8 cellular contexts compared by ENCODE assay signal in genomic region chr10:119370046-119370770, GRCh38.
DNase-seq lines count a peak whose midpoint lies in the region; ATAC-seq and TF ChIP-seq lines count a peak whose summit lies in the region.

No MANE protein-coding gene starts in this region.

- peak overlapping the region; percentile 50; the same call in 1 of the 2 replicates for H3K4me3 ChIP-seq in Karpas-422 (ENCODE audit: low read length)

- POLR2A ChIA-PET in MCF 10A (lab: Yijun Ruan, JAX) = no interaction called here

- H3K27ac Mint-ChIP-seq in natural killer cell = peak overlapping the region; percentile 64 to 79
- no peak overlapping the region for H3K27ac Mint-ChIP-seq in MCF 10A (ENCODE audit: low read depth, unreplicated experiment)

- peak overlapping the region; percentile 27 for H3K9ac ChIP-seq in Karpas-422 (ENCODE audit: low read length)

- H3K4me3 Mint-ChIP-seq in natural killer cell (peak overlapping the region; percentile 71), MCF 10A (ENCODE audit: unreplicated experiment) (no peak overlapping the region)

- H3K79me2 ChIP-seq in Karpas-422 (ENCODE audit: low read length) = no peaks in the 10 kb centered on the region

- peaks cover 48 to 57% of the 10 kb centered on the region in 2 donors for H3K4me1 Mint-ChIP-seq in natural killer cell
- peaks cover 11% of the 10 kb centered on the region for H3K4me1 Mint-ChIP-seq in MCF 10A (ENCODE audit: insufficient read depth, unreplicated experiment)

- H3K9me2 ChIP-seq in Karpas-422 (replicated peaks; ENCODE audit: insufficient read depth, low read length) = no peaks in the 10 kb centered on the region

- H3K36me3 Mint-ChIP-seq in natural killer cell = no peaks in the 10 kb centered on the region
- H3K36me3 Mint-ChIP-seq in MCF 10A (ENCODE audit: insufficient read depth, unreplicated experiment) = no peaks in the 10 kb centered on the region

- H4K20me1 ChIP-seq in Karpas-422 (ENCODE audit: insufficient read depth, low read depth, low read length) = peaks cover 63% of the 10 kb centered on the region; the same call in 1 of the 2 replicates

- no peak overlapping the region; the same call in 1 of the 2 replicates for H3K27ac ChIP-seq in Karpas-422 (ENCODE audit: low read length)

- CTCF ChIA-PET in MCF 10A (lab: Yijun Ruan, JAX) = interaction anchor here (0.6 kb wide), 1 partner anchor 160 kb away, joined by 6 read pairs; no protein-coding TSS in a partner anchor

- BruUV-seq in MCF 10A (replicated peaks; lab: Mats Ljungman, UMichigan) = no TSS peak

- TF ChIP-seq CTCF in natural killer cell (IDR thresholded peaks at IDR 0.05) = no peak
- TF ChIP-seq CTCF in MCF 10A (IDR thresholded peaks at IDR 0.05; ENCODE audit: unreplicated experiment) = no peak

- no peak overlapping the region for H2AFZ ChIP-seq in Karpas-422 (ENCODE audit: low read length)

- no peaks in the 10 kb centered on the region for H3K36me3 ChIP-seq in Karpas-422 (ENCODE audit: insufficient read depth, low read length)

- ATAC-seq in natural killer cell (peak; percentile 67 to 86 (median 78)), GM18870 (IDR thresholded peaks at IDR 0.05; ENCODE audit: unreplicated experiment) (no peak), GM18519 (IDR thresholded peaks at IDR 0.05; ENCODE audit: low FRiP score, unreplicated experiment) (no peak)

- H3K9me3 Mint-ChIP-seq in natural killer cell (no peaks in the 10 kb centered on the region), MCF 10A (ENCODE audit: unreplicated experiment) (no peaks in the 10 kb centered on the region)

- H3K9me3 ChIP-seq in Karpas-422 (ENCODE audit: low read length) = no peaks in the 10 kb centered on the region

- DNase-seq in AG08396 (ENCODE audit: low spot score) (peak; percentile 86), Karpas-422 (no peak), epidermal melanocyte (ENCODE audit: insufficient read length, low spot score) (peak; percentile 69), natural killer cell (peak; percentile 39), NCI-H526 treated with DMSO at 0.1 percent for 48 hours (lab: John Stamatoyannopoulos, UW) (no peak), MCF 10A (ENCODE audit: unreplicated experiment) (no peak)

- intact Hi-C loops in natural killer cell (cut with micrococcal nuclease) = loop anchor here (5.0 kb wide), 1 partner anchor 63 kb away; no protein-coding TSS in a partner anchor
- intact Hi-C loops in MCF 10A (cut with micrococcal nuclease) = no loop called here

- no peaks in the 10 kb centered on the region for H3K27me3 ChIP-seq in Karpas-422 (ENCODE audit: low read length)

- H3K27me3 Mint-ChIP-seq in natural killer cell (ENCODE audit: low read depth in 2 of 2) = peaks cover 0 to 3% of the 10 kb centered on the region in 2 donors
- no peaks in the 10 kb centered on the region for H3K27me3 Mint-ChIP-seq in MCF 10A (ENCODE audit: insufficient read depth, unreplicated experiment)

- H3K4me1 ChIP-seq in Karpas-422 (ENCODE audit: low read length) = peaks cover 22% of the 10 kb centered on the region

- H3K4me2 ChIP-seq in Karpas-422 (ENCODE audit: low read depth, low read length, poor library complexity, severe bottlenecking) = peak overlapping the region; percentile 63

Comparison
In these comparisons a context has a peak if more than half of its experiments do, and no peak if none do; other contexts are left out.
1. DNase-seq: peak in AG08396 (single experiment), epidermal melanocyte (single experiment) and natural killer cell (single experiment); none in Karpas-422 (single experiment), NCI-H526 treated with DMSO at 0.1 percent for 48 hours (single experiment) and MCF 10A (single experiment).
2. ATAC-seq: peak in natural killer cell (3 of 3); none in GM18870 (single experiment) and GM18519 (single experiment).